In genomic region chr18:45845410-45845809, GRCh38 we compare ENCODE assay signal across 19 cellular contexts. TPM values are rescaled to one million over a fixed set of nuclear protein-coding genes. Genes with fewer than 3 reads are reported as not detected.
A peak's percentile ranks its signal among the peaks of the same experiment; 100 is the strongest.
DNase-seq lines count a peak whose midpoint lies in the region; ATAC-seq and TF ChIP-seq lines count a peak whose summit lies in the region.
"Had no signal": no experiment of that assay in that cellular context is flagged by ENCODE, and none has a peak within 500 bp of the region (broad histone marks: within the 10 kb centered on the region; RNA-seq: fewer than 3 reads in every experiment).

No MANE protein-coding gene starts in this region.

- DNase-seq in cardiac muscle cell (ENCODE audit: low read depth in 1 of 2, low spot score in 1 of 2) (peak in 1 of 2 donors; percentile 44), cardiac septum (ENCODE audit: low spot score) (no peak), adipocyte (ENCODE audit: low read depth) (no peak), GM19238 (ENCODE audit: insufficient read length, low spot score) (no peak), stomach (no peak), ascending aorta (ENCODE audit: low spot score in 2 of 2) (no peak)
- DNase-seq in effector memory CD8-positive, alpha-beta T cell: no peak
- no peak for DNase-seq in stimulated activated effector memory CD8-positive, alpha-beta T cell treated with anti-CD3 and anti-CD28 coated beads, Interleukin-12 subunit alpha, Interleukin-12 subunit beta, amount 100 ng/mL, for 72 hours (ENCODE audit: low spot score in 2 of 2)
- DNase-seq: COR-L47, NCI-H1436 treated with DMSO at 0.1 percent for 48 hours, NCI-H226, NCI-H526, SHP77 treated with DMSO at 0.1 percent for 48 hours had no signal

- H3K4me1 Mint-ChIP-seq in effector memory CD8-positive, alpha-beta T cell (ENCODE audit: low read depth in 2 of 2): peaks cover 0 to 4% of the 10 kb centered on the region in 2 donors
- no peaks in the 10 kb centered on the region for H3K4me1 Mint-ChIP-seq in stimulated activated effector memory CD8-positive, alpha-beta T cell treated with anti-CD3 and anti-CD28 coated beads, Interleukin-12 subunit alpha, Interleukin-12 subunit beta, amount 100 ng/mL, for 72 hours

- H3K36me3 ChIP-seq in cardiac muscle cell (no peaks in the 10 kb centered on the region), adipocyte (ENCODE audit: control insufficient read depth, insufficient read depth, low read length, severe bottlenecking) (peaks cover 12% of the 10 kb centered on the region), stomach (peaks cover 4 to 24% (median 17%) of the 10 kb centered on the region in 4 donors), ascending aorta (peaks cover 0 to 6% of the 10 kb centered on the region in 2 donors)

- peak overlapping the region; percentile 1 for H3K9ac ChIP-seq in adipocyte (ENCODE audit: low read length)

- H3K9me3 Mint-ChIP-seq in effector memory CD8-positive, alpha-beta T cell: no peaks in the 10 kb centered on the region
- H3K9me3 Mint-ChIP-seq in stimulated activated effector memory CD8-positive, alpha-beta T cell treated with anti-CD3 and anti-CD28 coated beads, Interleukin-12 subunit alpha, Interleukin-12 subunit beta, amount 100 ng/mL, for 72 hours: no peaks in the 10 kb centered on the region
- H3K9me3 Mint-ChIP-seq: GM23338 had no signal

- H3K4me1 ChIP-seq in cardiac muscle cell (ENCODE audit: low read depth) (peaks cover 14% of the 10 kb centered on the region), adipocyte (ENCODE audit: control insufficient read depth, insufficient read depth, low read length) (peaks cover 30% of the 10 kb centered on the region), stomach (no peaks in the 10 kb centered on the region), ascending aorta (no peaks in the 10 kb centered on the region)
- H3K4me1 ChIP-seq: A549 had no signal

- H3K4me3 Mint-ChIP-seq in effector memory CD8-positive, alpha-beta T cell: no peak overlapping the region
- H3K4me3 Mint-ChIP-seq in stimulated activated effector memory CD8-positive, alpha-beta T cell treated with anti-CD3 and anti-CD28 coated beads, Interleukin-12 subunit alpha, Interleukin-12 subunit beta, amount 100 ng/mL, for 72 hours: no peak overlapping the region
- H3K4me3 Mint-ChIP-seq: GM23338 had no signal

- H3K4me3 ChIP-seq in cardiac muscle cell (no peak overlapping the region), adipocyte (ENCODE audit: low read length) (no peak overlapping the region), stomach (no peak overlapping the region), ascending aorta (no peak overlapping the region)
- H3K4me3 ChIP-seq: A549, GM23338, K562 had no signal

- H3K36me3 Mint-ChIP-seq in effector memory CD8-positive, alpha-beta T cell (ENCODE audit: insufficient read depth): peaks cover 18% of the 10 kb centered on the region
- H3K36me3 Mint-ChIP-seq in stimulated activated effector memory CD8-positive, alpha-beta T cell treated with anti-CD3 and anti-CD28 coated beads, Interleukin-12 subunit alpha, Interleukin-12 subunit beta, amount 100 ng/mL, for 72 hours: peaks cover 12% of the 10 kb centered on the region

- TF ChIP-seq CTCF in cardiac muscle cell (IDR thresholded peaks at IDR 0.05; ENCODE audit: low read depth, low read length) (no peak), stomach (IDR thresholded peaks at IDR 0.05) (no peak), ascending aorta (IDR thresholded peaks at IDR 0.05) (no peak)

- no peak for TF ChIP-seq POLR2A in stomach (IDR thresholded peaks at IDR 0.05)

- H3K27ac Mint-ChIP-seq in effector memory CD8-positive, alpha-beta T cell: peak overlapping the region; percentile 52 to 70
- no peak overlapping the region for H3K27ac Mint-ChIP-seq in stimulated activated effector memory CD8-positive, alpha-beta T cell treated with anti-CD3 and anti-CD28 coated beads, Interleukin-12 subunit alpha, Interleukin-12 subunit beta, amount 100 ng/mL, for 72 hours
- H3K27ac Mint-ChIP-seq: GM23338 had no signal

- peaks cover 0 to 11% of the 10 kb centered on the region in 2 donors for H3K27me3 Mint-ChIP-seq in effector memory CD8-positive, alpha-beta T cell

- intact Hi-C loops in cardiac septum (cut with DNase I) (no loop called here), stomach (cut with DNase I; ENCODE audit: low total_unique reads) (loop anchor here (10.0 kb wide), 1 partner anchor 131 kb away; no protein-coding TSS in a partner anchor), ascending aorta (cut with DNase I) (no loop called here)

- no peak for ATAC-seq in effector memory CD8-positive, alpha-beta T cell (replicated peaks)
- peak; percentile 25 for ATAC-seq in stimulated activated effector memory CD8-positive, alpha-beta T cell treated with anti-CD3 and anti-CD28 coated beads, Interleukin-12 subunit alpha, Interleukin-12 subunit beta, amount 100 ng/mL, for 72 hours
- ATAC-seq: A549, GM23338, K562, SK-N-SH treated with all-trans-retinoic acid at 6 μM for 48 hours had no signal

- TF ChIP-seq EP300 in stomach (IDR thresholded peaks at IDR 0.05): no peak

- H3K27me3 ChIP-seq in cardiac muscle cell (no peaks in the 10 kb centered on the region), adipocyte (replicated peaks; ENCODE audit: control insufficient read depth, insufficient read depth, low read length) (no peaks in the 10 kb centered on the region), stomach (no peaks in the 10 kb centered on the region), ascending aorta (no peaks in the 10 kb centered on the region)

- 76 to 84% (median 82%) methylated on average over 7 to 8 of the region's 8 CpGs for WGBS in stomach, 5 donors

- H3K27ac ChIP-seq in cardiac muscle cell: peak overlapping the region; percentile 35
- H3K27ac ChIP-seq in stomach: no peak overlapping the region
- no peak overlapping the region for H3K27ac ChIP-seq in ascending aorta
- H3K27ac ChIP-seq: A549, C4-2B, HL-60 had no signal

- no peaks in the 10 kb centered on the region for H3K9me3 ChIP-seq in cardiac muscle cell (ENCODE audit: low read depth)
- H3K9me3 ChIP-seq in adipocyte (ENCODE audit: control insufficient read depth, low read length): no peaks in the 10 kb centered on the region
- H3K9me3 ChIP-seq in stomach: no peaks in the 10 kb centered on the region
- no peaks in the 10 kb centered on the region for H3K9me3 ChIP-seq in ascending aorta
- H3K9me3 ChIP-seq: A549 had no signal

RNA-seq across cellular contexts. Expression of gene SIGLEC15, which starts 19.9 kb away (rescaled TPM):
- total RNA-seq in cardiac muscle cell: 4.2 TPM in 1 of 2 replicates, not detected in the other
- 0.62 TPM in 1 of 2 replicates, not detected in the other for polyA plus RNA-seq in cardiac muscle cell
- not detected for total RNA-seq in cardiac septum
- 1 to 10 TPM in 1 of 5 donors, under 1 TPM in 1, not detected in 3; 0.92 to 5.5 TPM for total RNA-seq in stomach
- polyA plus RNA-seq in stomach: under 1 TPM; 0.10 to 0.76 (median 0.25) TPM
- not detected for total RNA-seq in ascending aorta
- total RNA-seq: GM23338, K562 had no signal
- polyA plus RNA-seq: A549, K562 had no signal
